Comparison of ENCODE assay signal across 7 cellular contexts in the genomic region with DNA sequence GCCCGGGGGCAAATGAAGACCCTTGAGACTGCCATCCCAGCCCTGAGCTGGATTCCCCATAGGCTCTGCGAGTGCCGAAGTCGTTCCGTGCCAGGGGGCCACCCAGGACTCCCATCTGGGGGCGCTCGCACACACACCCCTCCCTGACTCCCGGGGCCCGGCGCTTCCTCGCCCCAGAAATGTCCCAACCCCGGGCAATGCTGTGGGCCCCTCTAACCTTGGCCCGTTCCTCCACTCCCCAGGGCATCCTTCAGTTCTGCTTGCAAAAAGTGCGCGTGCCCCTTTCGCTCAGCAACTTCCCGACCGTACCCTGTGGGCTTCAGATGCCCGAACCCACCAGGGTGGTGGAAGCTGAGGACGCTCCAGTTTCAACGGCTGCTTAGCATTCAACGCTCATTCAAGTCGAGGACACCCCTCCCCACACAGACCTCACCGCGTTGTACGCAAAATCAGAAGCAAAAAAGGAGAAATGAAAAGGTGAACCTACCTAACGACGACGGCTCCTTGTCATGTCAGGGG. TPM values are rescaled to one million over a fixed set of nuclear protein-coding genes. Genes with fewer than 3 reads are reported as not detected.
A peak's percentile ranks its signal among the peaks of the same experiment; 100 is the strongest.
DNase-seq lines count a peak whose midpoint lies in the region; ATAC-seq, FAIRE-seq and TF ChIP-seq lines count a peak whose summit lies in the region.

No MANE protein-coding gene starts in this region.

- FAIRE-seq in RCC 7860 (lab: Jason Lieb, UNC): no peak

- H3K4me3 Mint-ChIP-seq in progenitor cell of endocrine pancreas (ENCODE audit: low read depth): peak overlapping the region; percentile 77

- no peaks in the 10 kb centered on the region for H3K9me3 ChIP-seq in cardiac muscle cell (ENCODE audit: low read depth)

- DNase-seq in activated T-cell treated with anti-CD3 and anti-CD28 coated beads, Interleukin-2, amount 50 U/mL, for 48 hours: peak; percentile 69 to 73
- DNase-seq in cardiac muscle cell (ENCODE audit: low read depth in 1 of 2, low spot score in 1 of 2) (peak; percentile 33 to 42), progenitor cell of endocrine pancreas (ENCODE audit: low spot score, unreplicated experiment) (no peak), RCC 7860 (ENCODE audit: low spot score) (no peak), NCI-H1048 (lab: John Stamatoyannopoulos, UW) (no peak)

- H3K27ac Mint-ChIP-seq in progenitor cell of endocrine pancreas: peak overlapping the region; percentile 30

- no peaks in the 10 kb centered on the region for H3K9me3 Mint-ChIP-seq in progenitor cell of endocrine pancreas (ENCODE audit: low read depth)

- no peaks in the 10 kb centered on the region for H3K36me3 Mint-ChIP-seq in progenitor cell of endocrine pancreas (ENCODE audit: insufficient read depth)

- H3K36me3 ChIP-seq in cardiac muscle cell: no peaks in the 10 kb centered on the region

- no peak overlapping the region for H3K27ac ChIP-seq in cardiac muscle cell

- peaks cover 20% of the 10 kb centered on the region for H3K27me3 ChIP-seq in cardiac muscle cell

- H3K4me1 ChIP-seq in cardiac muscle cell (ENCODE audit: low read depth): no peaks in the 10 kb centered on the region

- H3K27me3 Mint-ChIP-seq in progenitor cell of endocrine pancreas: peaks cover 71% of the 10 kb centered on the region

- peaks cover 18% of the 10 kb centered on the region for H3K4me1 Mint-ChIP-seq in progenitor cell of endocrine pancreas (ENCODE audit: low read depth)

- peak; percentile 50 for ATAC-seq in GM19043 (IDR thresholded peaks at IDR 0.05; ENCODE audit: low read depth, unreplicated experiment)
- peak; percentile 44 for ATAC-seq in HG03442 (IDR thresholded peaks at IDR 0.05; ENCODE audit: unreplicated experiment)

- peak; percentile 38 for TF ChIP-seq CTCF in cardiac muscle cell (IDR thresholded peaks at IDR 0.05; ENCODE audit: low read depth, low read length)
- peak; percentile 19 for TF ChIP-seq CTCF in progenitor cell of endocrine pancreas (IDR thresholded peaks at IDR 0.05; ENCODE audit: unreplicated experiment)

- peak overlapping the region; percentile 66 for H3K4me3 ChIP-seq in cardiac muscle cell

RNA-seq across cellular contexts. Expression of a gene that starts 25.4 kb away (rescaled TPM):
- total RNA-seq in cardiac muscle cell (4.8 and 6.9 TPM in 2 replicates), progenitor cell of endocrine pancreas (2.2 and 4.0 TPM in 2 replicates)
- 2.2 and 4.4 TPM in 2 replicates for polyA plus RNA-seq in cardiac muscle cell

Comparison
In these comparisons a context has a peak if more than half of its experiments do, and no peak if none do; other contexts are left out.
1. DNase-seq: peak in activated T-cell treated with anti-CD3 and anti-CD28 coated beads, Interleukin-2, amount 50 U/mL, for 48 hours (2 of 2) and cardiac muscle cell (2 of 2); none in progenitor cell of endocrine pancreas (single experiment), RCC 7860 (single experiment) and NCI-H1048 (single experiment).